Comparison of ENCODE assay signal across 8 cellular contexts in genomic region chr9:113401027-113401792, GRCh38. TPM values are rescaled to one million over a fixed set of nuclear protein-coding genes. Genes with fewer than 3 reads are reported as not detected.
DNase-seq lines count a peak whose midpoint lies in the region; ATAC-seq and TF ChIP-seq lines count a peak whose summit lies in the region.

ALAD (minus strand) TSS chr9:113401284; CDS start chr9:113393559, 7,725 bp downstream.

- POLR2A ChIA-PET in RWPE1 (lab: Yijun Ruan, JAX; ENCODE audit: low non-redundant PET): interaction anchor here (0.6 to 1.0 kb wide), 3 partner anchors 25 to 110 kb away, joined by 3 to 8 read pairs (median 4); partner anchors contain the start of gene HDHD3

- peak within 1 kb of the TSS; percentile 79 for H3K4me3 Mint-ChIP-seq in activated T-helper 17 cell treated with anti-CD3 and anti-CD28 coated beads, Interleukin-2, amount 50 U/mL, for 72 hours
- H3K4me3 Mint-ChIP-seq in natural killer cell treated with Interleukin-12 subunit alpha and Interleukin-12 subunit beta and Interleukin-15 and Interleukin-18, amount 100 ng/mL, for 72 hours: peak within 1 kb of the TSS; percentile 92

- H3K27ac Mint-ChIP-seq in activated T-helper 17 cell treated with anti-CD3 and anti-CD28 coated beads, Interleukin-2, amount 50 U/mL, for 72 hours: peak within 1 kb of the TSS; percentile 69
- H3K27ac Mint-ChIP-seq in natural killer cell treated with Interleukin-12 subunit alpha and Interleukin-12 subunit beta and Interleukin-15 and Interleukin-18, amount 100 ng/mL, for 72 hours: peak within 1 kb of the TSS; percentile 51 to 76

- H3K27ac ChIP-seq in RWPE1: peak within 1 kb of the TSS; percentile 65

- CTCF ChIA-PET in RWPE1 (lab: Yijun Ruan, JAX): interaction anchor here (0.5 to 1.8 kb wide), 23 partner anchors 9 to 259 kb away, joined by 3 to 9 read pairs (median 4); partner anchors contain the start of genes C9orf43, CDC26, POLE3 and PRPF4

- ATAC-seq in activated T-helper 17 cell treated with anti-CD3 and anti-CD28 coated beads, Interleukin-2, amount 50 U/mL, for 72 hours (replicated peaks): peak; percentile 98
- peak; percentile 100 for ATAC-seq in natural killer cell treated with Interleukin-12 subunit alpha and Interleukin-12 subunit beta and Interleukin-15 and Interleukin-18, amount 100 ng/mL, for 72 hours
- peak; percentile 100 for ATAC-seq in stimulated activated naive CD8-positive, alpha-beta T cell treated with anti-CD3 and anti-CD28 coated beads, Interleukin-15, Interleukin-2, amounts not matched to agents 100 U/mL and 50 U/mL, for 24 hours

- no peaks in the 10 kb centered on the region for H3K9me3 Mint-ChIP-seq in activated T-helper 17 cell treated with anti-CD3 and anti-CD28 coated beads, Interleukin-2, amount 50 U/mL, for 72 hours
- no peaks in the 10 kb centered on the region for H3K9me3 Mint-ChIP-seq in natural killer cell treated with Interleukin-12 subunit alpha and Interleukin-12 subunit beta and Interleukin-15 and Interleukin-18, amount 100 ng/mL, for 72 hours

- H3K4me1 Mint-ChIP-seq in activated T-helper 17 cell treated with anti-CD3 and anti-CD28 coated beads, Interleukin-2, amount 50 U/mL, for 72 hours: peaks cover 7% of the 10 kb centered on the region
- peaks cover 8 to 12% of the 10 kb centered on the region in 2 donors for H3K4me1 Mint-ChIP-seq in natural killer cell treated with Interleukin-12 subunit alpha and Interleukin-12 subunit beta and Interleukin-15 and Interleukin-18, amount 100 ng/mL, for 72 hours (ENCODE audit: low read depth in 2 of 2)

- no peaks in the 10 kb centered on the region for H3K36me3 Mint-ChIP-seq in activated T-helper 17 cell treated with anti-CD3 and anti-CD28 coated beads, Interleukin-2, amount 50 U/mL, for 72 hours (ENCODE audit: low read depth)
- H3K36me3 Mint-ChIP-seq in natural killer cell treated with Interleukin-12 subunit alpha and Interleukin-12 subunit beta and Interleukin-15 and Interleukin-18, amount 100 ng/mL, for 72 hours: no peaks in the 10 kb centered on the region

- no peaks in the 10 kb centered on the region for H3K27me3 Mint-ChIP-seq in activated T-helper 17 cell treated with anti-CD3 and anti-CD28 coated beads, Interleukin-2, amount 50 U/mL, for 72 hours
- no peaks in the 10 kb centered on the region for H3K27me3 Mint-ChIP-seq in natural killer cell treated with Interleukin-12 subunit alpha and Interleukin-12 subunit beta and Interleukin-15 and Interleukin-18, amount 100 ng/mL, for 72 hours

- peak within 1 kb of the TSS; percentile 69 for H3K4me3 ChIP-seq in LNCaP clone FGC (ENCODE audit: low read depth, low read length)
- peak within 1 kb of the TSS; percentile 87 for H3K4me3 ChIP-seq in fibroblast of mammary gland (ENCODE audit: control insufficient read depth, low read depth, low read length)

- peak; percentile 94 for TF ChIP-seq CTCF in LNCaP clone FGC (IDR thresholded peaks at IDR 0.05; ENCODE audit: control insufficient read depth, extremely low read depth, insufficient read depth)
- TF ChIP-seq CTCF in RWPE1 (conservative IDR thresholded peaks at IDR 0.05; ENCODE audit: low read depth): peak; percentile 100
- TF ChIP-seq CTCF in fibroblast of mammary gland (conservative IDR thresholded peaks at IDR 0.05; ENCODE audit: control insufficient read depth, insufficient read depth, low read depth, low read length): peak; percentile 74

- DNase-seq in ELR (ENCODE audit: low read depth): peak; percentile 99
- DNase-seq in H4 (ENCODE audit: low spot score): peak; percentile 95
- peak; percentile 85 for DNase-seq in LNCaP clone FGC (ENCODE audit: low read depth)
- DNase-seq in RWPE1 (ENCODE audit: low spot score): peak; percentile 100
- peak; percentile 95 for DNase-seq in fibroblast of mammary gland (ENCODE audit: low read depth)
- peak; percentile 100 for DNase-seq in natural killer cell treated with Interleukin-12 subunit alpha and Interleukin-12 subunit beta and Interleukin-15 and Interleukin-18, amount 100 ng/mL, for 72 hours (ENCODE audit: low spot score)
- DNase-seq in stimulated activated naive CD8-positive, alpha-beta T cell treated with anti-CD3 and anti-CD28 coated beads, Interleukin-15, Interleukin-2, amounts not matched to agents 100 U/mL and 50 U/mL, for 24 hours: peak; percentile 100

RNA-seq across cellular contexts. Expression of gene ALAD, which starts in this region (rescaled TPM):
- 6.3 and 6.5 TPM in 2 replicates for total RNA-seq in H4 (2014; rRNA removed; shearing (Covaris generic))
- 10 to 100 TPM; 24.8 to 30.5 TPM for total RNA-seq in activated T-helper 17 cell treated with anti-CD3 and anti-CD28 coated beads, Interleukin-2, amount 50 U/mL, for 72 hours
- total RNA-seq in natural killer cell treated with Interleukin-12 subunit alpha and Interleukin-12 subunit beta and Interleukin-15 and Interleukin-18, amount 100 ng/mL, for 72 hours: 10 to 100 TPM; 18.7 to 19.5 TPM

Comparison
In these comparisons a context has a peak if more than half of its experiments do, and no peak if none do; other contexts are left out.
1. Peak in every context shown above with its lines: DNase-seq, ATAC-seq, H3K4me3 ChIP-seq and H3K27ac ChIP-seq.